In the genomic region with DNA sequence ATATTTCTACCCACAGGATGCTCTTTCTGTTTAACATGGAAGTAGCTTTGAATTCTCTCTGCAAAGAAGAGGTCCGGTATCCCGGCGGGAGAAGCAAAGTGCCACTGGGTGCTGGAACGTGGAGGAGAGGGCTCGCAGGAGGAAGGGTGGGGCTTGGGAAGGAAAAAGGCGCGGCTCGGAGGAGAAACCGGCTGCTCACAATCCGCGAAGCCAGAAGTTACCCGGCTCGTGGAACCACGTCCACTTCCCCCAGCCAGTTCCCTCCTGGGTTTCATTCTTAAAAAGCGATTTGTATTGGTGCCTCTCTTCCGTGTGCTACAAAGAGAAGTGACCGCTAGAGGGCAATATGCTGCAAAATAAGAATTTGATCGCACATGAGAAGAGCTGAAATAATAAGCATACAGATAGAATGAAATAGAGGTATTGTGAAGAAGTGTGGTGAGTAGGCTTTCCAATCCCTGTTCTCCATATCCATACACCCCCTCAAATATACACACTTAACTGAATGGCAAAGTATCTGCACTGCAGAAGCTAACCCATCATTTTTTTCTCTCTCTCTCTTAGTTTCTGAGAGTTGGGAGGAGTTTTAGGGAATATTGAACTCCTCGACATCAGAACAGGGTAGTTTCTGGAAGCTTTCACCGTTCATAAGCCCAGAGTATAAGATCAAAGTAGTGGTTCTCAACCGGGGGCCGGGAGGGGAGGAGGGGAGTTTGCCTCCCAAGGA, we compare ENCODE assay signal across 8 cellular contexts.
DNase-seq lines count a peak whose midpoint lies in the region; ATAC-seq and TF ChIP-seq lines count a peak whose summit lies in the region.

No MANE protein-coding gene starts in this region.

- H3K4me3 ChIP-seq in AG10803 (ENCODE audit: low read length) = peak overlapping the region; percentile 69
- peak overlapping the region; percentile 43 for H3K4me3 ChIP-seq in WERI-Rb-1 (ENCODE audit: low read depth, low read length)

- H3K9me3 ChIP-seq in WERI-Rb-1 (ENCODE audit: severe bottlenecking) = no peaks in the 10 kb centered on the region

- peak; percentile 86 for DNase-seq in AG10803 (ENCODE audit: low read depth)
- peak; percentile 85 for DNase-seq in NCI-H2196 (lab: John Stamatoyannopoulos, UW; ENCODE audit: unreplicated experiment)
- DNase-seq in WERI-Rb-1 = peak; percentile 46
- peak; percentile 2 to 50 for DNase-seq in cerebellar nuclear complex (lab: John Stamatoyannopoulos, UW)
- peak; percentile 79 for DNase-seq in islet precursor cell
- DNase-seq in stimulated activated CD4-positive, alpha-beta T cell treated with anti-CD3 and anti-CD28 coated beads, Interleukin-12 subunit alpha, Interleukin-12 subunit beta, amount 100 ng/mL, for 4 hours = peak; percentile 8

- peaks cover 11% of the 10 kb centered on the region for H3K27me3 ChIP-seq in WERI-Rb-1 (ENCODE audit: insufficient read depth, low read depth, severe bottlenecking)

- ATAC-seq in GM18907 (IDR thresholded peaks at IDR 0.05; ENCODE audit: unreplicated experiment) = peak; percentile 91
- peak; percentile 88 for ATAC-seq in HG03196 (IDR thresholded peaks at IDR 0.05; ENCODE audit: unreplicated experiment)

- no peaks in the 10 kb centered on the region for H3K36me3 ChIP-seq in WERI-Rb-1

- peak; percentile 83 for TF ChIP-seq CTCF in AG10803 (conservative IDR thresholded peaks at IDR 0.05; ENCODE audit: low read length)
- TF ChIP-seq CTCF in WERI-Rb-1 (IDR thresholded peaks at IDR 0.05; ENCODE audit: low read depth, low read length) = peak; percentile 61

- no peak overlapping the region for H3K27ac ChIP-seq in WERI-Rb-1

Comparison
In these comparisons a context has a peak if more than half of its experiments do, and no peak if none do; other contexts are left out.
1. DNase-seq: peak in every context shown above with its lines; median percentile 86 in AG10803; 85 in NCI-H2196; 79 in islet precursor cell; 46 in WERI-Rb-1; 26 in cerebellar nuclear complex; 8 in stimulated activated CD4-positive, alpha-beta T cell treated with anti-CD3 and anti-CD28 coated beads, Interleukin-12 subunit alpha, Interleukin-12 subunit beta, amount 100 ng/mL, for 4 hours.